1 cellular context compared by ENCODE assay signal in genomic region chr16:67406111-67406593, GRCh38.
TF ChIP-seq lines count a peak whose summit lies in the region.

No MANE protein-coding gene starts in this region.

TF ChIP-seq in SK-N-SH treated with all-trans-retinoic acid at 6 μM for 48 hours, 23 proteins besides CTCF, POLR2A, EP300 and RAD21:
- TF ChIP-seq ZNF565 (CRISPR knock-in tag; conservative IDR thresholded peaks at IDR 0.05; ENCODE audit: low read depth) = no peak
- TF ChIP-seq RARB (CRISPR knock-in tag; IDR thresholded peaks at IDR 0.05) = no peak
- no peak for TF ChIP-seq TCF4 (CRISPR knock-in tag; IDR thresholded peaks at IDR 0.05; ENCODE audit: borderline replicate concordance)
- TF ChIP-seq PATZ1 (CRISPR knock-in tag; IDR thresholded peaks at IDR 0.05; ENCODE audit: borderline replicate concordance) = no peak
- TF ChIP-seq GLIS3 (CRISPR knock-in tag; IDR thresholded peaks at IDR 0.05) = no peak
- TF ChIP-seq ZFP3 (CRISPR knock-in tag; IDR thresholded peaks at IDR 0.05) = no peak
- TF ChIP-seq SNAI2 (CRISPR knock-in tag; IDR thresholded peaks at IDR 0.05) = no peak
- TF ChIP-seq ZC3H10 (CRISPR knock-in tag; IDR thresholded peaks at IDR 0.05) = no peak
- no peak for TF ChIP-seq CSRNP3 (CRISPR knock-in tag; IDR thresholded peaks at IDR 0.05)
- TF ChIP-seq ZFP30 (CRISPR knock-in tag; IDR thresholded peaks at IDR 0.05) = no peak
- TF ChIP-seq BACH2 (CRISPR knock-in tag; IDR thresholded peaks at IDR 0.05; ENCODE audit: borderline replicate concordance) = no peak
